ENCODE assay signal across 1 cellular context in the genomic region with DNA sequence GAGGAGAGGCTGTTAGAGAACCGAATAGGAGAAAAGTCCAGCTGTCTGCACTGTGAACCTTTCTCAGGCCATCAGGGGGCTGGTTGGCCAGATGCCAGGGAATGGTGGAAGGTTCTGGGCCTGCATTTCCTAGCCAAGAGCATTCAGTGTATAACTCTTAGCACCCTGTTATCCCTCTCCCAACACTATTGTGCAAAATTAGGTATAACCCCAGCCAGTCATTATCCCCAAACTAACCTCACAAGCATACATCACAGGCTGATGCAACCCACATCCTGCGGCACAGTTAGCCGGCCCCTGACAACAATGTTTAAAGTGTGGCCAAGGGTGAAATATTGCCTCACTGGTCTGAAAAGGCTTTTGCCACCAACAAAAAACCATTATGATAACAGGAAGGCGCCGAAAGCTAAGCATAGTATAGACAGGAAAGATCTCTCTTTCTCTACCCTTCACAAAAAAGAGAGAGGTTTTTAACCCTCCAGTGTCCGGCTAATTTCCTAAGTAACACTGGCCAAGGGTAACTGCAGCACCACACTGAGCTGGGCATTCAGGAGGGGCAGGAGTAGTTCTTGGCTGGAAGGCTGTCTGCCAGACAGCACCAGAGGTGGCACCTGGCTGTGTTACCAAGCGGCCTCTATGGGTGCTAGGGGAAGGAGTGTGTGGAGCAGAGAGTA.
TF ChIP-seq lines count a peak whose summit lies in the region.

No MANE protein-coding gene starts in this region.

TF ChIP-seq in HepG2, 621 proteins besides CTCF, POLR2A, EP300 and RAD21 (continued from another document and continues in another):
- TF ChIP-seq, protein P1, sequence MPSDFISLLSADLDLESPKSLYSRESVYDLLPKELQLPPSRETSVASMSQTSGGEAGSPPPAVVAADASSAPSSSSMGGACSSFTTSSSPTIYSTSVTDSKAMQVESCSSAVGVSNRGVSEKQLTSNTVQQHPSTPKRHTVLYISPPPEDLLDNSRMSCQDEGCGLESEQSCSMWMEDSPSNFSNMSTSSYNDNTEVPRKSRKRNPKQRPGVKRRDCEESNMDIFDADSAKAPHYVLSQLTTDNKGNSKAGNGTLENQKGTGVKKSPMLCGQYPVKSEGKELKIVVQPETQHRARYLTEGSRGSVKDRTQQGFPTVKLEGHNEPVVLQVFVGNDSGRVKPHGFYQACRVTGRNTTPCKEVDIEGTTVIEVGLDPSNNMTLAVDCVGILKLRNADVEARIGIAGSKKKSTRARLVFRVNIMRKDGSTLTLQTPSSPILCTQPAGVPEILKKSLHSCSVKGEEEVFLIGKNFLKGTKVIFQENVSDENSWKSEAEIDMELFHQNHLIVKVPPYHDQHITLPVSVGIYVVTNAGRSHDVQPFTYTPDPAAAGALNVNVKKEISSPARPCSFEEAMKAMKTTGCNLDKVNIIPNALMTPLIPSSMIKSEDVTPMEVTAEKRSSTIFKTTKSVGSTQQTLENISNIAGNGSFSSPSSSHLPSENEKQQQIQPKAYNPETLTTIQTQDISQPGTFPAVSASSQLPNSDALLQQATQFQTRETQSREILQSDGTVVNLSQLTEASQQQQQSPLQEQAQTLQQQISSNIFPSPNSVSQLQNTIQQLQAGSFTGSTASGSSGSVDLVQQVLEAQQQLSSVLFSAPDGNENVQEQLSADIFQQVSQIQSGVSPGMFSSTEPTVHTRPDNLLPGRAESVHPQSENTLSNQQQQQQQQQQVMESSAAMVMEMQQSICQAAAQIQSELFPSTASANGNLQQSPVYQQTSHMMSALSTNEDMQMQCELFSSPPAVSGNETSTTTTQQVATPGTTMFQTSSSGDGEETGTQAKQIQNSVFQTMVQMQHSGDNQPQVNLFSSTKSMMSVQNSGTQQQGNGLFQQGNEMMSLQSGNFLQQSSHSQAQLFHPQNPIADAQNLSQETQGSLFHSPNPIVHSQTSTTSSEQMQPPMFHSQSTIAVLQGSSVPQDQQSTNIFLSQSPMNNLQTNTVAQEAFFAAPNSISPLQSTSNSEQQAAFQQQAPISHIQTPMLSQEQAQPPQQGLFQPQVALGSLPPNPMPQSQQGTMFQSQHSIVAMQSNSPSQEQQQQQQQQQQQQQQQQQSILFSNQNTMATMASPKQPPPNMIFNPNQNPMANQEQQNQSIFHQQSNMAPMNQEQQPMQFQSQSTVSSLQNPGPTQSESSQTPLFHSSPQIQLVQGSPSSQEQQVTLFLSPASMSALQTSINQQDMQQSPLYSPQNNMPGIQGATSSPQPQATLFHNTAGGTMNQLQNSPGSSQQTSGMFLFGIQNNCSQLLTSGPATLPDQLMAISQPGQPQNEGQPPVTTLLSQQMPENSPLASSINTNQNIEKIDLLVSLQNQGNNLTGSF (CRISPR knock-in tag; IDR thresholded peaks at IDR 0.05) = no peak
- TF ChIP-seq, protein P2, sequence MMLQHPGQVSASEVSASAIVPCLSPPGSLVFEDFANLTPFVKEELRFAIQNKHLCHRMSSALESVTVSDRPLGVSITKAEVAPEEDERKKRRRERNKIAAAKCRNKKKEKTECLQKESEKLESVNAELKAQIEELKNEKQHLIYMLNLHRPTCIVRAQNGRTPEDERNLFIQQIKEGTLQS (CRISPR knock-in tag; IDR thresholded peaks at IDR 0.05) = peak; percentile 91
- TF ChIP-seq PPARG (CRISPR knock-in tag; conservative IDR thresholded peaks at IDR 0.05) = peak; percentile 100
- no peak for TF ChIP-seq SETDB1 (CRISPR knock-in tag; IDR thresholded peaks at IDR 0.05; ENCODE audit: borderline replicate concordance)
- TF ChIP-seq ZNF383 (CRISPR knock-in tag; IDR thresholded peaks at IDR 0.05; ENCODE audit: borderline replicate concordance) = no peak
- no peak for TF ChIP-seq ZNF232 (CRISPR knock-in tag; IDR thresholded peaks at IDR 0.05; ENCODE audit: borderline replicate concordance)
- TF ChIP-seq ZNF230 (CRISPR knock-in tag; IDR thresholded peaks at IDR 0.05) = 0 out of 2 replicates have a peak, but pooled peaks have one; percentile 50
- peak; percentile 96 for TF ChIP-seq IKZF5 (CRISPR knock-in tag; IDR thresholded peaks at IDR 0.05)
- TF ChIP-seq, protein P3, sequence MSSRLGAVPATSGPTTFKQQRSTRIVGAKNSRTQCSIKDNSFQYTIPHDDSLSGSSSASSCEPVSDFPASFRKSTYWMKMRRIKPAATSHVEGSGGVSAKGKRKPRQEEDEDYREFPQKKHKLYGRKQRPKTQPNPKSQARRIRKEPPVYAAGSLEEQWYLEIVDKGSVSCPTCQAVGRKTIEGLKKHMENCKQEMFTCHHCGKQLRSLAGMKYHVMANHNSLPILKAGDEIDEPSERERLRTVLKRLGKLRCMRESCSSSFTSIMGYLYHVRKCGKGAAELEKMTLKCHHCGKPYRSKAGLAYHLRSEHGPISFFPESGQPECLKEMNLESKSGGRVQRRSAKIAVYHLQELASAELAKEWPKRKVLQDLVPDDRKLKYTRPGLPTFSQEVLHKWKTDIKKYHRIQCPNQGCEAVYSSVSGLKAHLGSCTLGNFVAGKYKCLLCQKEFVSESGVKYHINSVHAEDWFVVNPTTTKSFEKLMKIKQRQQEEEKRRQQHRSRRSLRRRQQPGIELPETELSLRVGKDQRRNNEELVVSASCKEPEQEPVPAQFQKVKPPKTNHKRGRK (CRISPR knock-in tag; IDR thresholded peaks at IDR 0.05) = no peak
- no peak for TF ChIP-seq HMGXB3 (CRISPR knock-in tag; IDR thresholded peaks at IDR 0.05; ENCODE audit: borderline replicate concordance)
- TF ChIP-seq GPBP1L1 (CRISPR knock-in tag; IDR thresholded peaks at IDR 0.05) = no peak
- TF ChIP-seq ZNF629 (CRISPR knock-in tag; conservative IDR thresholded peaks at IDR 0.05) = peak; percentile 51; the same call in 1 of the 2 replicates
- no peak for TF ChIP-seq ELF4 (CRISPR knock-in tag; IDR thresholded peaks at IDR 0.05; ENCODE audit: borderline replicate concordance)
- no peak for TF ChIP-seq ZNF3 (CRISPR knock-in tag; IDR thresholded peaks at IDR 0.05)
- 0 out of 2 replicates have a peak, but pooled peaks have one; percentile 23 for TF ChIP-seq ESRRA (CRISPR knock-in tag; IDR thresholded peaks at IDR 0.05; ENCODE audit: low read depth)
- peak; percentile 70 for TF ChIP-seq THAP11 (CRISPR knock-in tag; IDR thresholded peaks at IDR 0.05)
- peak; percentile 61; the same call in 1 of the 2 replicates for TF ChIP-seq DMAP1 (CRISPR knock-in tag; IDR thresholded peaks at IDR 0.05)
- TF ChIP-seq, protein P4, sequence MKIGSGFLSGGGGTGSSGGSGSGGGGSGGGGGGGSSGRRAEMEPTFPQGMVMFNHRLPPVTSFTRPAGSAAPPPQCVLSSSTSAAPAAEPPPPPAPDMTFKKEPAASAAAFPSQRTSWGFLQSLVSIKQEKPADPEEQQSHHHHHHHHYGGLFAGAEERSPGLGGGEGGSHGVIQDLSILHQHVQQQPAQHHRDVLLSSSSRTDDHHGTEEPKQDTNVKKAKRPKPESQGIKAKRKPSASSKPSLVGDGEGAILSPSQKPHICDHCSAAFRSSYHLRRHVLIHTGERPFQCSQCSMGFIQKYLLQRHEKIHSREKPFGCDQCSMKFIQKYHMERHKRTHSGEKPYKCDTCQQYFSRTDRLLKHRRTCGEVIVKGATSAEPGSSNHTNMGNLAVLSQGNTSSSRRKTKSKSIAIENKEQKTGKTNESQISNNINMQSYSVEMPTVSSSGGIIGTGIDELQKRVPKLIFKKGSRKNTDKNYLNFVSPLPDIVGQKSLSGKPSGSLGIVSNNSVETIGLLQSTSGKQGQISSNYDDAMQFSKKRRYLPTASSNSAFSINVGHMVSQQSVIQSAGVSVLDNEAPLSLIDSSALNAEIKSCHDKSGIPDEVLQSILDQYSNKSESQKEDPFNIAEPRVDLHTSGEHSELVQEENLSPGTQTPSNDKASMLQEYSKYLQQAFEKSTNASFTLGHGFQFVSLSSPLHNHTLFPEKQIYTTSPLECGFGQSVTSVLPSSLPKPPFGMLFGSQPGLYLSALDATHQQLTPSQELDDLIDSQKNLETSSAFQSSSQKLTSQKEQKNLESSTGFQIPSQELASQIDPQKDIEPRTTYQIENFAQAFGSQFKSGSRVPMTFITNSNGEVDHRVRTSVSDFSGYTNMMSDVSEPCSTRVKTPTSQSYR (CRISPR knock-in tag; IDR thresholded peaks at IDR 0.05; ENCODE audit: borderline replicate concordance) = peak; percentile 11; the same call in 1 of the 2 replicates
- TF ChIP-seq BCL6 (CRISPR knock-in tag; IDR thresholded peaks at IDR 0.05) = peak; percentile 64
- TF ChIP-seq KAT2B (IDR thresholded peaks at IDR 0.05; ENCODE audit: borderline replicate concordance, low read depth, low read length) = no peak
- no peak for TF ChIP-seq ZFYVE20 (CRISPR knock-in tag; IDR thresholded peaks at IDR 0.05; ENCODE audit: borderline replicate concordance, low read depth)
- peak; percentile 86; the same call in 1 of the 2 replicates for TF ChIP-seq FOXJ3 (CRISPR knock-in tag; IDR thresholded peaks at IDR 0.05; ENCODE audit: borderline replicate concordance)
- TF ChIP-seq MAZ (IDR thresholded peaks at IDR 0.05; ENCODE audit: borderline replicate concordance, low read depth, low read length) = 0 out of 2 replicates have a peak, but pooled peaks have one; percentile 7
- no peak for TF ChIP-seq MAZ (CRISPR knock-in tag; IDR thresholded peaks at IDR 0.05; ENCODE audit: low read depth)
- TF ChIP-seq ZNF160 (CRISPR knock-in tag; IDR thresholded peaks at IDR 0.05) = no peak
- TF ChIP-seq ZSCAN21 (CRISPR knock-in tag; IDR thresholded peaks at IDR 0.05; ENCODE audit: borderline replicate concordance) = no peak
- TF ChIP-seq ISX (CRISPR knock-in tag; conservative IDR thresholded peaks at IDR 0.05) = no peak
- no peak for TF ChIP-seq SAFB2 (CRISPR knock-in tag; IDR thresholded peaks at IDR 0.05; ENCODE audit: borderline replicate concordance, low read depth)
- no peak for TF ChIP-seq ZNF180 (CRISPR knock-in tag; IDR thresholded peaks at IDR 0.05; ENCODE audit: borderline replicate concordance, low read depth)
- TF ChIP-seq ZNF816 (CRISPR knock-in tag; IDR thresholded peaks at IDR 0.05; ENCODE audit: borderline replicate concordance) = 0 out of 2 replicates have a peak, but pooled peaks have one; percentile 85
- TF ChIP-seq ZNF674 (CRISPR knock-in tag; IDR thresholded peaks at IDR 0.05; ENCODE audit: low read depth) = no peak
- TF ChIP-seq ELF1 (CRISPR knock-in tag; IDR thresholded peaks at IDR 0.05) = peak; percentile 41; the same call in 1 of the 2 replicates
- 0 out of 2 replicates have a peak, but pooled peaks have one; percentile 35 for TF ChIP-seq ZZZ3 (CRISPR knock-in tag; IDR thresholded peaks at IDR 0.05; ENCODE audit: borderline replicate concordance)
- TF ChIP-seq ADNP (CRISPR knock-in tag; IDR thresholded peaks at IDR 0.05) = no peak
- TF ChIP-seq THAP9 (CRISPR knock-in tag; IDR thresholded peaks at IDR 0.05; ENCODE audit: borderline replicate concordance) = no peak; the same call in 1 of the 2 replicates
